In genomic region chr12:75751769-75752471, GRCh38 we compare ENCODE assay signal across 25 cellular contexts.
DNase-seq lines count a peak whose midpoint lies in the region; ATAC-seq and TF ChIP-seq lines count a peak whose summit lies in the region.
"Had no signal": no experiment of that assay in that cellular context is flagged by ENCODE, and none has a peak within 500 bp of the region (broad histone marks: within the 10 kb centered on the region; RNA-seq: fewer than 3 reads in every experiment).

No MANE protein-coding gene starts in this region.

- no peak overlapping the region for H3K4me2 ChIP-seq in osteoblast (ENCODE audit: insufficient read depth, low read length)

- H3K4me3 Mint-ChIP-seq in Calu3 (ENCODE audit: low read depth, unreplicated experiment) (no peak overlapping the region), natural killer cell (no peak overlapping the region)
- H3K4me3 Mint-ChIP-seq in stimulated activated naive B cell treated with anti-CD40 and anti-IgM and Interleukin-4, amounts not matched to agents 10 μg/mL and 1 μg/mL and 100 μg/mL, for 72 hours: no peak overlapping the region
- H3K4me3 Mint-ChIP-seq: activated naive CD8-positive, alpha-beta T cell treated with anti-CD3 and anti-CD28 coated beads, Interleukin-2, amount 10 ng/mL, durations not matched to agents 7 days and 5 days; activated T-helper 1 cell treated with anti-CD3 and anti-CD28 coated beads, Interleukin-12 subunit alpha, Interleukin-12 subunit beta, Interleukin-2, Interleukin-4 antibody, amounts not matched to agents 30 ng/mL and 10 ng/mL and 1 ng/mL, durations not matched to agents 14 hours and 24 hours and 36 hours; brain; CD4-positive, alpha-beta T cell; endodermal cell; naive B cell; T-helper 1 cell treated with Interleukin-12 subunit alpha and Interleukin-12 subunit beta and Interleukin-4 antibody, amounts not matched to agents 30 μg/mL and 1 μg/mL, for 36 hours had no signal

- no peaks in the 10 kb centered on the region for H3K9me3 ChIP-seq in osteoblast (ENCODE audit: low read depth, low read length)
- H3K9me3 ChIP-seq: ovary, suprapubic skin had no signal

- H3K9me3 Mint-ChIP-seq in Calu3 (ENCODE audit: low read depth, unreplicated experiment) (no peaks in the 10 kb centered on the region), natural killer cell (no peaks in the 10 kb centered on the region)
- H3K9me3 Mint-ChIP-seq in stimulated activated naive B cell treated with anti-CD40 and anti-IgM and Interleukin-4, amounts not matched to agents 10 μg/mL and 1 μg/mL and 100 μg/mL, for 72 hours: no peaks in the 10 kb centered on the region
- H3K9me3 Mint-ChIP-seq: activated naive CD8-positive, alpha-beta T cell treated with anti-CD3 and anti-CD28 coated beads, Interleukin-2, amount 10 ng/mL, durations not matched to agents 7 days and 5 days; CD4-positive, alpha-beta T cell had no signal

- H3K27ac Mint-ChIP-seq in Calu3 (ENCODE audit: unreplicated experiment): peak overlapping the region; percentile 68
- H3K27ac Mint-ChIP-seq in stimulated activated naive B cell treated with anti-CD40 and anti-IgM and Interleukin-4, amounts not matched to agents 10 μg/mL and 1 μg/mL and 100 μg/mL, for 72 hours: no peak overlapping the region
- no peak overlapping the region for H3K27ac Mint-ChIP-seq in natural killer cell
- H3K27ac Mint-ChIP-seq: activated naive CD8-positive, alpha-beta T cell treated with anti-CD3 and anti-CD28 coated beads, Interleukin-2, amount 10 ng/mL, durations not matched to agents 7 days and 5 days; activated T-helper 1 cell treated with anti-CD3 and anti-CD28 coated beads, Interleukin-12 subunit alpha, Interleukin-12 subunit beta, Interleukin-2, Interleukin-4 antibody, amounts not matched to agents 30 ng/mL and 10 ng/mL and 1 ng/mL, durations not matched to agents 14 hours and 24 hours and 36 hours; CD4-positive, alpha-beta T cell; endodermal cell; naive B cell; T-helper 1 cell treated with Interleukin-12 subunit alpha and Interleukin-12 subunit beta and Interleukin-4 antibody, amounts not matched to agents 30 μg/mL and 1 μg/mL, for 36 hours had no signal

- no peaks in the 10 kb centered on the region for H3K27me3 ChIP-seq in osteoblast (ENCODE audit: insufficient read depth, low read length)
- H3K27me3 ChIP-seq: ovary, suprapubic skin had no signal

- no peak overlapping the region for H3K4me3 ChIP-seq in fibroblast of mammary gland (ENCODE audit: control insufficient read depth, low read depth, low read length)
- H3K4me3 ChIP-seq in osteoblast (ENCODE audit: insufficient read depth, low read length): no peak overlapping the region
- H3K4me3 ChIP-seq: coronary artery, ovary, suprapubic skin had no signal

- CTCF ChIA-PET in Calu3 (lab: Charles Lee): interaction anchor here (1.0 to 2.3 kb wide), 6 partner anchors 13 to 279 kb away, joined by 3 to 6 read pairs (median 4); partner anchors contain the start of gene PHLDA1

- no peak for ATAC-seq in stimulated activated naive B cell treated with anti-CD40 and anti-IgM and Interleukin-4, amounts not matched to agents 10 μg/mL and 1 μg/mL and 100 μg/mL, for 72 hours (replicated peaks)
- no peak for ATAC-seq in HG03045 (IDR thresholded peaks at IDR 0.05; ENCODE audit: unreplicated experiment)
- ATAC-seq in natural killer cell: no peak
- ATAC-seq: right cardiac atrium had no signal

- H4K20me1 ChIP-seq in osteoblast (ENCODE audit: insufficient read depth, low read length): no peaks in the 10 kb centered on the region

- H3K27me3 Mint-ChIP-seq in Calu3 (ENCODE audit: unreplicated experiment): no peaks in the 10 kb centered on the region
- H3K27me3 Mint-ChIP-seq in stimulated activated naive B cell treated with anti-CD40 and anti-IgM and Interleukin-4, amounts not matched to agents 10 μg/mL and 1 μg/mL and 100 μg/mL, for 72 hours: peaks cover 9% of the 10 kb centered on the region in 2 donors
- H3K27me3 Mint-ChIP-seq in natural killer cell (ENCODE audit: low read depth in 2 of 2): peaks cover 0 to 3% of the 10 kb centered on the region in 2 donors
- H3K27me3 Mint-ChIP-seq: CD4-positive, alpha-beta T cell had no signal

- TF ChIP-seq CTCF in Calu3 (IDR thresholded peaks at IDR 0.05; ENCODE audit: unreplicated experiment) (no peak), fibroblast of mammary gland (conservative IDR thresholded peaks at IDR 0.05; ENCODE audit: control insufficient read depth, insufficient read depth, low read depth, low read length) (no peak), osteoblast (IDR thresholded peaks at IDR 0.05; ENCODE audit: extremely low read depth, low read depth, low read length) (no peak), natural killer cell (IDR thresholded peaks at IDR 0.05) (no peak)

- no peak overlapping the region for H2AFZ ChIP-seq in osteoblast (ENCODE audit: low read length)

- H3K4me1 Mint-ChIP-seq in Calu3 (ENCODE audit: low read depth, unreplicated experiment) (peaks cover 69% of the 10 kb centered on the region), natural killer cell (peaks cover 0 to 16% of the 10 kb centered on the region in 2 donors)
- peaks cover 0 to 2% of the 10 kb centered on the region in 2 donors for H3K4me1 Mint-ChIP-seq in stimulated activated naive B cell treated with anti-CD40 and anti-IgM and Interleukin-4, amounts not matched to agents 10 μg/mL and 1 μg/mL and 100 μg/mL, for 72 hours
- H3K4me1 Mint-ChIP-seq: endodermal cell, naive B cell had no signal

- peak; percentile 45 for DNase-seq in Calu3
- peak; percentile 56 for DNase-seq in LHCN-M2 (ENCODE audit: low read depth)
- peak; percentile 79 for DNase-seq in fibroblast of mammary gland (ENCODE audit: low read depth)
- DNase-seq in osteoblast (ENCODE audit: insufficient read length, low spot score, missing footprints): no peak
- DNase-seq in NCI-H82 (lab: John Stamatoyannopoulos, UW): no peak
- DNase-seq in stimulated activated naive B cell treated with anti-CD40 and anti-IgM and Interleukin-4, amounts not matched to agents 10 μg/mL and 1 μg/mL and 100 μg/mL, for 72 hours: no peak
- DNase-seq in natural killer cell: no peak
- DNase-seq: activated CD4-positive, alpha-beta T cell treated with anti-CD3 and anti-CD28 coated beads for 48 hours; activated naive CD8-positive, alpha-beta T cell treated with anti-CD3 and anti-CD28 coated beads, Interleukin-2, amount 10 ng/mL, durations not matched to agents 7 days and 5 days; CD4-positive, alpha-beta T cell; DMS79; endodermal cell; H7; naive B cell; NCI-H146; OCI-M1; ovary; right cardiac atrium; SHP77 treated with DMSO at 0.1 percent for 48 hours had no signal

- BruUV-seq in Calu3 (replicated peaks; lab: Mats Ljungman, UMichigan): no TSS peak

- no peaks in the 10 kb centered on the region for H3K36me3 ChIP-seq in osteoblast (ENCODE audit: insufficient read depth, low read length)
- H3K36me3 ChIP-seq: ovary, suprapubic skin had no signal

- intact Hi-C loops in Calu3 (cut with micrococcal nuclease; ENCODE audit: unreplicated experiment): loop anchor here (5.0 kb wide), 1 partner anchor 190 kb away; no protein-coding TSS in a partner anchor
- intact Hi-C loops in natural killer cell (cut with micrococcal nuclease): no loop called here

- peak overlapping the region; percentile 87 for H3K27ac ChIP-seq in osteoblast (ENCODE audit: low read depth, low read length)
- H3K27ac ChIP-seq: coronary artery, ovary, suprapubic skin had no signal

- H3K36me3 Mint-ChIP-seq in Calu3 (ENCODE audit: insufficient read depth, unreplicated experiment) (peaks cover 4% of the 10 kb centered on the region), natural killer cell (no peaks in the 10 kb centered on the region)
- H3K36me3 Mint-ChIP-seq in stimulated activated naive B cell treated with anti-CD40 and anti-IgM and Interleukin-4, amounts not matched to agents 10 μg/mL and 1 μg/mL and 100 μg/mL, for 72 hours: no peaks in the 10 kb centered on the region
- H3K36me3 Mint-ChIP-seq: activated naive CD8-positive, alpha-beta T cell treated with anti-CD3 and anti-CD28 coated beads, Interleukin-2, amount 10 ng/mL, durations not matched to agents 7 days and 5 days; brain; naive B cell had no signal

- peaks cover 30% of the 10 kb centered on the region for H3K4me1 ChIP-seq in osteoblast (ENCODE audit: insufficient read depth, low read length)
- H3K4me1 ChIP-seq: suprapubic skin had no signal

- no peaks in the 10 kb centered on the region for H3K79me2 ChIP-seq in osteoblast (ENCODE audit: insufficient read depth, low read length)

Comparison
In these comparisons a context has a peak if more than half of its experiments do, and no peak if none do; other contexts are left out.
1. DNase-seq: peak in Calu3 (single experiment), LHCN-M2 (single experiment) and fibroblast of mammary gland (single experiment); none in osteoblast (single experiment), NCI-H82 (single experiment), stimulated activated naive B cell treated with anti-CD40 and anti-IgM and Interleukin-4, amounts not matched to agents 10 μg/mL and 1 μg/mL and 100 μg/mL, for 72 hours (single experiment) and natural killer cell (single experiment).